8 cellular contexts compared by ENCODE assay signal in genomic region chr6:105591053-105591452, GRCh38.
DNase-seq lines count a peak whose midpoint lies in the region; ATAC-seq and TF ChIP-seq lines count a peak whose summit lies in the region.

No MANE protein-coding gene starts in this region.

- H3K4me1 ChIP-seq in Panc1 (ENCODE audit: control insufficient read depth, insufficient read depth, low read length) (peaks cover 24% of the 10 kb centered on the region), mesodermal cell (ENCODE audit: control insufficient read depth, insufficient read depth, low read length, poor library complexity, severe bottlenecking) (peaks cover 71% of the 10 kb centered on the region), colonic mucosa (no peaks in the 10 kb centered on the region), spleen (peaks cover 0 to 9% (median 2%) of the 10 kb centered on the region in 6 donors)

- no peaks in the 10 kb centered on the region for H3K9me3 ChIP-seq in Panc1 (ENCODE audit: control insufficient read depth, insufficient read depth, low read depth, low read length)
- no peaks in the 10 kb centered on the region for H3K9me3 ChIP-seq in mesodermal cell (ENCODE audit: control insufficient read depth, low read length)
- H3K9me3 ChIP-seq in colonic mucosa, result no peaks in the 10 kb centered on the region
- no peaks in the 10 kb centered on the region for H3K9me3 ChIP-seq in spleen

- 92 to 100% methylated on average over 2 of the region's 2 CpGs for WGBS in mesodermal cell (ENCODE audit: insufficient coverage in 2 of 2), 2 experiments
- 78 to 87% (median 81%) methylated on average over 2 of the region's 2 CpGs for WGBS in spleen, 5 donors

- H3K27me3 ChIP-seq in Panc1 (ENCODE audit: control insufficient read depth, insufficient read depth, low read length) (no peaks in the 10 kb centered on the region), colonic mucosa (no peaks in the 10 kb centered on the region), spleen (replicated peaks in 1 of 7) (no peaks in the 10 kb centered on the region)

- no peak overlapping the region for H3K4me3 ChIP-seq in Panc1 (ENCODE audit: low read depth in 2 of 2, low read length in 2 of 2)
- H3K4me3 ChIP-seq in mesodermal cell (ENCODE audit: extremely low read depth, insufficient read depth, low read length, poor library complexity, severe bottlenecking), result no peak overlapping the region
- H3K4me3 ChIP-seq in colonic mucosa, result no peak overlapping the region
- no peak overlapping the region for H3K4me3 ChIP-seq in spleen

- H3K27ac ChIP-seq in Panc1 (ENCODE audit: low read length) (peak overlapping the region; percentile 52), mesodermal cell (ENCODE audit: low read depth, low read length, severe bottlenecking) (peak overlapping the region; percentile 11), colonic mucosa (no peak overlapping the region), spleen (no peak overlapping the region)

- H3K36me3 ChIP-seq in Panc1 (ENCODE audit: control insufficient read depth, insufficient read depth, low read length) (no peaks in the 10 kb centered on the region), mesodermal cell (ENCODE audit: control insufficient read depth, insufficient read depth, low read length) (no peaks in the 10 kb centered on the region), colonic mucosa (no peaks in the 10 kb centered on the region), spleen (no peaks in the 10 kb centered on the region)

- POLR2A ChIA-PET in Panc1 (lab: Charles Lee), result no interaction called here

- no peak for TF ChIP-seq POLR2A in spleen (IDR thresholded peaks at IDR 0.05)

- CTCF ChIA-PET in Panc1 (lab: Charles Lee), result interaction anchor here (0.7 kb wide), 1 partner anchor 41 kb away, joined by 3 read pairs; no protein-coding TSS in a partner anchor

- in situ Hi-C loops in Panc1 (cut with HindIII; ENCODE audit: low pct_unique_long_range_greater_than_20kb, low sequenced_read_pairs), result no loop called here

- H3K9ac ChIP-seq in colonic mucosa (ENCODE audit: low read depth in 2 of 2, low read length in 2 of 2), result no peak overlapping the region

- TF ChIP-seq CTCF in Panc1 (IDR thresholded peaks at IDR 0.05) (no peak), colonic mucosa (IDR thresholded peaks at IDR 0.05) (no peak), spleen (IDR thresholded peaks at IDR 0.05 in 8 of 11, conservative IDR thresholded peaks at IDR 0.05 in 3 of 11) (no peak)

- ATAC-seq in GM18907 (IDR thresholded peaks at IDR 0.05; ENCODE audit: unreplicated experiment) (peak; percentile 95), HG02870 (IDR thresholded peaks at IDR 0.05; ENCODE audit: unreplicated experiment) (peak; percentile 95), Panc1 (no peak)

- intact Hi-C loops in Panc1 (cut with micrococcal nuclease; ENCODE audit: unreplicated experiment) (no loop called here), colonic mucosa (cut with DNase I) (no loop called here), spleen (cut with DNase I; ENCODE audit: low total_unique reads) (no loop called here)

- no peak for DNase-seq in Panc1 (ENCODE audit: low read depth, low spot score)
- DNase-seq in colonic mucosa, result no peak
- DNase-seq in NCI-H146 (lab: John Stamatoyannopoulos, UW), result no peak
- DNase-seq in activated CD8-positive, alpha-beta memory T cell treated with anti-CD3 and anti-CD28 coated beads, Interleukin-2, amount 50 U/mL, for 4 hours, result no peak
- DNase-seq in spleen, result no peak

- BruUV-seq in Panc1 (replicated peaks; lab: Mats Ljungman, UMichigan), result no TSS peak

Comparison
In these comparisons a context has a peak if more than half of its experiments do, and no peak if none do; other contexts are left out.
1. H3K27ac ChIP-seq: peak in Panc1 (single experiment) and mesodermal cell (single experiment); none in colonic mucosa (single experiment) and spleen (0 of 8).